25 cellular contexts compared by ENCODE assay signal in the genomic region with DNA sequence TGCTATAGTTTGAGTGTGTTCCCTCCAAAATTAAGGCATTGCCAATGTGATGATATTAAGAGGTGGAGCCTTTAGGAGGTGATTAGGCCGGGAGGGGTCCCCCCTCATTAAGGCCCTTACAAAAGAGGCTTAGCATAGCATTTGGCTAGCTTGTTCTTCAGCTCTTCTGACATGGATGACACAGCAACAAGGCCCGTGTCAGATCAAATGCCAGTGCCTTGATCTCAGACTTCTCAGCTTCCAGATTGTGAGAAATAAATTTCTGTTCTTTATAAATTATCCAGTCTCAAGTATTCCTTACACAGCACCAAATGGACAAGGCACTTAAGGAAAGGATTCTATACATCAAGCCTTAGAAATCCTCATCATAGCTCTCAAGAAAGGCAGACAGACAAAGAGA. TPM values are rescaled to one million over a fixed set of nuclear protein-coding genes. Genes with fewer than 3 reads are reported as not detected.
DNase-seq lines count a peak whose midpoint lies in the region; ATAC-seq and TF ChIP-seq lines count a peak whose summit lies in the region.
"Had no signal": no experiment of that assay in that cellular context is flagged by ENCODE, and none has a peak within 500 bp of the region (broad histone marks: within the 10 kb centered on the region; RNA-seq: fewer than 3 reads in every experiment).

No MANE protein-coding gene starts in this region.

- POLR2A ChIA-PET in naive thymus-derived CD8-positive, alpha-beta T cell (lab: Charles Lee): no interaction called here

- H3K27ac ChIP-seq in muscle layer of colon (ENCODE audit: low read depth, low read length) (peak overlapping the region; percentile 20), substantia nigra (ENCODE audit: low read depth, low read length, poor library complexity, severe bottlenecking) (peak overlapping the region; percentile 44), foreskin keratinocyte (no peak overlapping the region)
- H3K27ac ChIP-seq: ovary had no signal

- H3K9me3 Mint-ChIP-seq in brain: no peaks in the 10 kb centered on the region
- no peaks in the 10 kb centered on the region for H3K9me3 Mint-ChIP-seq in naive thymus-derived CD8-positive, alpha-beta T cell
- H3K9me3 Mint-ChIP-seq: CD4-positive, CD25-positive, alpha-beta regulatory T cell; central memory CD8-positive, alpha-beta T cell; stimulated activated memory B cell treated with anti-CD40 and anti-IgM and Interleukin-4, amounts not matched to agents 10 μg/mL and 1 μg/mL and 100 μg/mL, for 72 hours had no signal

- H3K4me1 ChIP-seq in muscle layer of colon (ENCODE audit: insufficient read depth, low read length) (peaks cover 28% of the 10 kb centered on the region), foreskin keratinocyte (peaks cover 5% of the 10 kb centered on the region)
- H3K4me1 ChIP-seq: HAP-1 had no signal

- peaks cover 18% of the 10 kb centered on the region for H3K4me1 Mint-ChIP-seq in brain
- H3K4me1 Mint-ChIP-seq in naive thymus-derived CD8-positive, alpha-beta T cell: peaks cover 0 to 5% (median 2%) of the 10 kb centered on the region in 4 donors
- H3K4me1 Mint-ChIP-seq: central memory CD8-positive, alpha-beta T cell; stimulated activated memory B cell treated with anti-CD40 and anti-IgM and Interleukin-4, amounts not matched to agents 10 μg/mL and 1 μg/mL and 100 μg/mL, for 72 hours had no signal

- no peaks in the 10 kb centered on the region for H3K27me3 Mint-ChIP-seq in brain
- H3K27me3 Mint-ChIP-seq in naive thymus-derived CD8-positive, alpha-beta T cell: no peaks in the 10 kb centered on the region
- H3K27me3 Mint-ChIP-seq: CD4-positive, CD25-positive, alpha-beta regulatory T cell; central memory CD8-positive, alpha-beta T cell; stimulated activated memory B cell treated with anti-CD40 and anti-IgM and Interleukin-4, amounts not matched to agents 10 μg/mL and 1 μg/mL and 100 μg/mL, for 72 hours had no signal

- H3K27ac Mint-ChIP-seq in brain: peak overlapping the region in 3 of 5 experiments; percentile 46 to 91 (median 90)
- no peak overlapping the region for H3K27ac Mint-ChIP-seq in naive thymus-derived CD8-positive, alpha-beta T cell
- H3K27ac Mint-ChIP-seq: CD4-positive, CD25-positive, alpha-beta regulatory T cell; stimulated activated memory B cell treated with anti-CD40 and anti-IgM and Interleukin-4, amounts not matched to agents 10 μg/mL and 1 μg/mL and 100 μg/mL, for 72 hours had no signal

- peaks cover 13% of the 10 kb centered on the region for H3K36me3 Mint-ChIP-seq in brain
- peaks cover 0 to 12% (median 6%) of the 10 kb centered on the region in 3 donors for H3K36me3 Mint-ChIP-seq in naive thymus-derived CD8-positive, alpha-beta T cell

- H3K4me3 Mint-ChIP-seq in brain: peak overlapping the region in 2 of 5 experiments; percentile 44 to 55
- H3K4me3 Mint-ChIP-seq in naive thymus-derived CD8-positive, alpha-beta T cell: no peak overlapping the region
- H3K4me3 Mint-ChIP-seq: CD4-positive, CD25-positive, alpha-beta regulatory T cell; central memory CD8-positive, alpha-beta T cell; stimulated activated memory B cell treated with anti-CD40 and anti-IgM and Interleukin-4, amounts not matched to agents 10 μg/mL and 1 μg/mL and 100 μg/mL, for 72 hours had no signal

- peak; percentile 72 for DNase-seq in NCI-H82 (lab: John Stamatoyannopoulos, UW)
- DNase-seq in NCI-H82 treated with DMSO at 0.1 percent for 48 hours (lab: John Stamatoyannopoulos, UW; ENCODE audit: unreplicated experiment): no peak
- peak in 8 of 49 donors; percentile 5 to 26 (median 15) for DNase-seq in substantia nigra (lab: John Stamatoyannopoulos, UW)
- DNase-seq in foreskin keratinocyte: no peak
- no peak for DNase-seq in DMS 273 treated with DMSO at 0.1 percent for 48 hours (lab: John Stamatoyannopoulos, UW)
- DNase-seq in naive thymus-derived CD8-positive, alpha-beta T cell: no peak
- DNase-seq: adrenal gland; CD4-positive, CD25-positive, alpha-beta regulatory T cell; DND-41; effector memory CD4-positive, alpha-beta T cell; Karpas-422; kidney; mucosa of descending colon; NCI-H1105 treated with DMSO at 0.1 percent for 48 hours; ovary; SHP77; T-helper 2 cell had no signal

- no peaks in the 10 kb centered on the region for H3K9me3 ChIP-seq in muscle layer of colon (ENCODE audit: low read length)
- H3K9me3 ChIP-seq: adrenal gland, HAP-1, mucosa of descending colon, ovary had no signal

- ATAC-seq in foreskin keratinocyte: no peak
- no peak for ATAC-seq in naive thymus-derived CD8-positive, alpha-beta T cell
- ATAC-seq: mucosa of descending colon; stimulated activated memory B cell treated with anti-CD40 and anti-IgM and Interleukin-4, amounts not matched to agents 10 μg/mL and 1 μg/mL and 100 μg/mL, for 72 hours had no signal

- no peaks in the 10 kb centered on the region for H3K36me3 ChIP-seq in muscle layer of colon (ENCODE audit: insufficient read depth, low read length)
- H3K36me3 ChIP-seq: adrenal gland, HAP-1, ovary had no signal

- peak overlapping the region in 1 of 2 donors; percentile 20 for H3K4me3 ChIP-seq in muscle layer of colon (ENCODE audit: low read depth in 1 of 2, low read length in 2 of 2)
- H3K4me3 ChIP-seq: adrenal gland, HAP-1, mucosa of descending colon, ovary had no signal

- H3K27me3 ChIP-seq in muscle layer of colon (ENCODE audit: control insufficient read depth in 1 of 2, insufficient read depth in 2 of 2, low read length in 2 of 2): no peaks in the 10 kb centered on the region
- H3K27me3 ChIP-seq in foreskin keratinocyte: no peaks in the 10 kb centered on the region
- H3K27me3 ChIP-seq: adrenal gland, ovary had no signal

- no peak for TF ChIP-seq CTCF in brain (conservative IDR thresholded peaks at IDR 0.05)
- TF ChIP-seq CTCF in foreskin keratinocyte (conservative IDR thresholded peaks at IDR 0.05): no peak

- no peak overlapping the region for H3K9ac ChIP-seq in muscle layer of colon (ENCODE audit: low read length)

RNA-seq across cellular contexts. Expression of a gene that starts 31.8 kb away (rescaled TPM):
- polyA plus RNA-seq in brain (ENCODE audit: insufficient read depth, low read depth, low replicate concordance) (4.8 TPM), foreskin keratinocyte (8.9 and 10.8 TPM in 2 replicates)
- 26.2 and 28.5 TPM in 2 replicates for total RNA-seq in foreskin keratinocyte
- 10 to 100 TPM; 21.9 to 24.4 TPM for total RNA-seq in naive thymus-derived CD8-positive, alpha-beta T cell
- polyA plus RNA-seq in naive thymus-derived CD8-positive, alpha-beta T cell: 10 to 100 TPM in 2 of 3 donors, 1 to 10 TPM in 1; 6.4 to 12.1 (median 10.7) TPM

RNA-seq across cellular contexts. Expression of a gene that starts 57.5 kb away (rescaled TPM):
- polyA plus RNA-seq in brain (ENCODE audit: insufficient read depth, low read depth, low replicate concordance): not detected
- not detected in 2 replicates for total RNA-seq in foreskin keratinocyte
- not detected in 2 replicates for polyA plus RNA-seq in foreskin keratinocyte
- not detected for total RNA-seq in naive thymus-derived CD8-positive, alpha-beta T cell
- not detected for polyA plus RNA-seq in naive thymus-derived CD8-positive, alpha-beta T cell
- total RNA-seq: A673; activated CD8-positive, alpha-beta memory T cell treated with anti-CD3 and anti-CD28 coated beads for 36 hours; adrenal gland; CD4-positive, CD25-positive, alpha-beta regulatory T cell; kidney; mucosa of descending colon; ovary had no signal
- polyA plus RNA-seq: adrenal gland; CD4-positive, CD25-positive, alpha-beta regulatory T cell; urinary bladder had no signal

Comparison
In these comparisons a context has a peak if more than half of its experiments do, and no peak if none do; other contexts are left out.
1. H3K27ac Mint-ChIP-seq: peak in brain (3 of 5); none in naive thymus-derived CD8-positive, alpha-beta T cell (0 of 10).